15 cellular contexts compared by ENCODE assay signal in genomic region chr3:73493543-73494314, GRCh38.
A peak's percentile ranks its signal among the peaks of the same experiment; 100 is the strongest.
DNase-seq lines count a peak whose midpoint lies in the region; ATAC-seq and TF ChIP-seq lines count a peak whose summit lies in the region.
"Had no signal": no experiment of that assay in that cellular context is flagged by ENCODE, and none has a peak within 500 bp of the region (broad histone marks: within the 10 kb centered on the region; RNA-seq: fewer than 3 reads in every experiment).

No MANE protein-coding gene starts in this region.

- DNase-seq in GM23248, result peak; percentile 90
- DNase-seq in amniotic stem cell (lab: John Stamatoyannopoulos, UW), result peak; percentile 43
- peak; percentile 56 to 79 for DNase-seq in foreskin fibroblast
- no peak for DNase-seq in sciatic nerve (ENCODE audit: low spot score)
- DNase-seq in NCI-H524 (lab: John Stamatoyannopoulos, UW), result no peak
- no peak for DNase-seq in C1 segment of cervical spinal cord (lab: John Stamatoyannopoulos, UW)
- DNase-seq in iPS-NIHi7 (ENCODE audit: extremely low spot score), result no peak
- no peak for DNase-seq in HUDEP-2 (lab: John Stamatoyannopoulos, UW; ENCODE audit: unreplicated experiment in 76 of 76)
- DNase-seq: activated CD4-positive, alpha-beta T cell treated with anti-CD3 and anti-CD28 coated beads, Interleukin-2, amount 10 ng/mL, durations not matched to agents 7 days and 5 days; activated T-cell treated with anti-CD3 and anti-CD28 coated beads, Interleukin-2, amount 50 U/mL, for 48 hours; CD4-positive, alpha-beta T cell; midbrain; NCI-H446 treated with DMSO at 0.1 percent for 48 hours; stimulated activated CD4-positive, alpha-beta T cell treated with anti-CD3 and anti-CD28 coated beads, Interleukin-4, amount 100 ng/mL, for 1 hour had no signal

- H3K4me2 ChIP-seq in GM23248 (ENCODE audit: unreplicated experiment), result peak overlapping the region; percentile 63

- no peaks in the 10 kb centered on the region for H3K27me3 ChIP-seq in GM23248 (replicated peaks; ENCODE audit: insufficient read depth)

- peaks cover 90% of the 10 kb centered on the region for H3K79me2 ChIP-seq in GM23248 (ENCODE audit: insufficient read depth)

- ATAC-seq in sciatic nerve, result peak; percentile 63
- ATAC-seq: stimulated activated effector memory CD8-positive, alpha-beta T cell treated with anti-CD3 and anti-CD28 coated beads, Interleukin-12 subunit alpha, Interleukin-12 subunit beta, amount 100 ng/mL, for 72 hours had no signal

- H3K9ac ChIP-seq in GM23248, result peak overlapping the region; percentile 32; the same call in 1 of the 2 replicates

- H4K20me1 ChIP-seq in GM23248 (ENCODE audit: insufficient read depth), result no peaks in the 10 kb centered on the region

- no peaks in the 10 kb centered on the region for H3K9me2 ChIP-seq in GM23248 (ENCODE audit: insufficient read depth)

- no peak for TF ChIP-seq CTCF in foreskin fibroblast (IDR thresholded peaks at IDR 0.05; ENCODE audit: low read depth, low read length)

- in situ Hi-C loops in GM23248 (cut with MboI), result loop anchor here (10.0 kb wide), 1 partner anchor 389 kb away; no protein-coding TSS in a partner anchor

- WGBS in GM23248 (ENCODE audit: low coverage in 1 of 2, low lambda C conversion rate in 2 of 2, missing lambda C conversion rate in 2 of 2), 2 experiments, result 56 to 58% methylated on average over 7 of the region's 7 CpGs

- H3K4me3 ChIP-seq in GM23248 (peak overlapping the region; percentile 38), foreskin fibroblast (ENCODE audit: low read depth in 1 of 2, low read length in 2 of 2) (no peak overlapping the region)

- peaks cover 36% of the 10 kb centered on the region for H3K4me1 ChIP-seq in GM23248 (ENCODE audit: insufficient read depth)

- H3K36me3 ChIP-seq in GM23248 (ENCODE audit: low read depth), result no peaks in the 10 kb centered on the region

- intact Hi-C loops in sciatic nerve (cut with DNase I), result no loop called here

- peak overlapping the region; percentile 77 for H3K27ac ChIP-seq in GM23248

- 0 out of 2 replicates have a peak overlapping the region, but pooled peaks have one; percentile 23 for H2AFZ ChIP-seq in GM23248

- H3F3A ChIP-seq in GM23248 (ENCODE audit: insufficient read depth), result peaks cover 18% of the 10 kb centered on the region

- no peaks in the 10 kb centered on the region for H3K9me3 ChIP-seq in GM23248 (ENCODE audit: low read depth)

Comparison
In these comparisons a context has a peak if more than half of its experiments do, and no peak if none do; other contexts are left out.
1. DNase-seq: peak in GM23248 (single experiment), amniotic stem cell (single experiment) and foreskin fibroblast (2 of 2); none in sciatic nerve (single experiment), NCI-H524 (0 of 2), C1 segment of cervical spinal cord (0 of 14), iPS-NIHi7 (single experiment) and HUDEP-2 (0 of 76).